In the genomic region with DNA sequence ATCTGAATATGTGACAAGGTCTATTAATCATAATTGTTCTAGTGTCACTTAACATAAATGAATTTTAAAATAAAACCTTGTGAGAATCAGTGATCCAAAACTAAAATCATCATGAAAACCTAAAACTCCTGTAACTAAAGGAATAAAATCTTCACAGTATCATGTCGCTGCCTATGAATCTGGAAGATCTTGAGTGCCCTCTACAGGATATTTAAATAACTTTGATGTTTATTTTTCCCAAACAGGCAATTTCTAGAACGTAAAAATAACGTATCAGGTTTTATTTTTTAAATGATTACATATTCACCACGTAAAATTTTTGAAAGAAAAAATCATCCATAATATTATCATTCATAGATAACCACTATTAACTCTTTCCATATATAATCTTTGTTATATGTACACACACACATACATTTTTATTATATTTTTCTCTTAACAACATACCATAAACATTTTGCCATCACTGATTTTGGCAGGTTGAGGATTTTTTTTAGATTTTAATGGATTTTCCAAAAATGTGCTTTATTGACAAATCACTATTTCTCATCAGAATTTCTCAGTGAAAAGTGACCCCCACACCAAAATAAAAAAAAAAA, we compare ENCODE assay signal across 9 cellular contexts.
DNase-seq lines count a peak whose midpoint lies in the region; ATAC-seq, FAIRE-seq and TF ChIP-seq lines count a peak whose summit lies in the region.
"Had no signal": no experiment of that assay in that cellular context is flagged by ENCODE, and none has a peak within 500 bp of the region (broad histone marks: within the 10 kb centered on the region; RNA-seq: fewer than 3 reads in every experiment).

No MANE protein-coding gene starts in this region.

- TF ChIP-seq EP300 in A549 (IDR thresholded peaks at IDR 0.05) (no peak), GM12878 (IDR thresholded peaks at IDR 0.05; ENCODE audit: borderline replicate concordance in 1 of 2, control insufficient read depth in 1 of 2, low read depth in 2 of 2, low read length in 2 of 2) (no peak)

- intact Hi-C loops in GM12878 (cut with micrococcal nuclease; ENCODE audit: unreplicated experiment): loop anchor here (2.0 to 5.0 kb wide), 5 partner anchors 172 to 539 kb away; a partner anchor contains a TSS

- no peaks in the 10 kb centered on the region for H3K36me3 ChIP-seq in GM12878 (ENCODE audit: control insufficient read depth in 2 of 2, insufficient read depth in 2 of 2, low read length in 1 of 2)

- no peak for TF ChIP-seq POLR2A in A549 (IDR thresholded peaks at IDR 0.05; ENCODE audit: low read length)
- TF ChIP-seq POLR2A in GM12878 (IDR thresholded peaks at IDR 0.05; ENCODE audit: low read depth, low read length): no peak

- in situ Hi-C loops in GM12878 (cut with MboI): loop anchor here (10.0 kb wide), 1 partner anchor 449 kb away; no protein-coding TSS in a partner anchor

- H3K27me3 ChIP-seq in GM12878 (replicated peaks in 1 of 2; ENCODE audit: control insufficient read depth in 2 of 2, insufficient read depth in 2 of 2, low read length in 1 of 2): no peaks in the 10 kb centered on the region

- no peaks in the 10 kb centered on the region for H4K20me1 ChIP-seq in GM12878 (ENCODE audit: control insufficient read depth, insufficient read depth)

- H3K4me2 ChIP-seq in A549 (no peak overlapping the region), GM12878 (ENCODE audit: control insufficient read depth, insufficient read depth) (no peak overlapping the region)

- H3K9ac ChIP-seq in GM12878 (ENCODE audit: control insufficient read depth, insufficient read depth, low read length): no peak overlapping the region

- TF ChIP-seq CTCF in A549 (IDR thresholded peaks at IDR 0.05): peak; percentile 52
- TF ChIP-seq CTCF in GM12872 (IDR thresholded peaks at IDR 0.05; ENCODE audit: insufficient read depth, low read depth, low read length): peak; percentile 30; the same call in 1 of the 3 replicates
- TF ChIP-seq CTCF in GM12878 (IDR thresholded peaks at IDR 0.05 in 2 of 3, conservative IDR thresholded peaks at IDR 0.05 in 1 of 3; ENCODE audit: control insufficient read depth in 2 of 3, extremely low read depth in 1 of 3, insufficient read depth in 1 of 3, low read depth in 3 of 3, low read length in 3 of 3): peak; percentile 19 to 59 (median 37); a peak in 4 of 6 replicates

- ATAC-seq in A549 (no peak), GM12878 (peak; percentile 44; the same call in 2 of the 3 replicates), left lobe of liver (peak; percentile 64), HG03175 (IDR thresholded peaks at IDR 0.05; ENCODE audit: unreplicated experiment) (no peak)
- no peak for ATAC-seq in activated CD4-positive, CD25-positive, alpha-beta regulatory T cell treated with anti-CD3 and anti-CD28 coated beads, Interleukin-2, amount 50 U/mL, for 24 hours

- CTCF ChIA-PET in A549 (lab: Yijun Ruan, JAX) (interaction anchor here (0.9 to 1.2 kb wide), 3 partner anchors 9 to 539 kb away, joined by 3 to 5 read pairs (median 4); no protein-coding TSS in a partner anchor), GM12878 (lab: Yijun Ruan, JAX) (interaction anchor here (0.6 to 3.4 kb wide), 31 partner anchors 9 to 1055 kb away, joined by 3 to 26 read pairs (median 5); a partner anchor contains a TSS)

- no peak overlapping the region for H3K4me3 ChIP-seq in A549
- no peak overlapping the region for H3K4me3 ChIP-seq in GM12878

- WGBS in A549 (ENCODE audit: missing lambda C conversion rate): under 1% methylated on average over 4 of the region's 4 CpGs
- WGBS in GM12878 (ENCODE audit: insufficient coverage, insufficient replicate concordance, low lambda C conversion rate, missing lambda C conversion rate): 0% methylated on average over 4 of the region's 4 CpGs

- H3K27ac ChIP-seq in A549 (no peak overlapping the region), GM12878 (ENCODE audit: control insufficient read depth, insufficient read depth) (no peak overlapping the region)

- TF ChIP-seq RAD21 in A549 (conservative IDR thresholded peaks at IDR 0.05 in 1 of 2, IDR thresholded peaks at IDR 0.05 in 1 of 2) (peak; percentile 59 to 66), GM12878 (IDR thresholded peaks at IDR 0.05; ENCODE audit: insufficient read depth, low read depth, low read length) (peak; percentile 83)

- SMC1A ChIA-PET in GM12878 (lab: Charles Lee; ENCODE audit: uncharacterized antibody, unreplicated experiment): interaction anchor here (0.9 to 2.1 kb wide), 15 partner anchors 8 to 536 kb away, joined by 3 to 10 read pairs (median 4); no protein-coding TSS in a partner anchor

- H3K4me1 ChIP-seq in A549 (no peaks in the 10 kb centered on the region), GM12878 (ENCODE audit: control insufficient read depth, insufficient read depth, low read length) (no peaks in the 10 kb centered on the region)

- FAIRE-seq in A549 (lab: Jason Lieb, UNC) (no peak), GM12878 (lab: Jason Lieb, UNC) (peak; percentile 52)

- H3K9me3 ChIP-seq in A549: no peaks in the 10 kb centered on the region
- no peaks in the 10 kb centered on the region for H3K9me3 ChIP-seq in GM12878 (replicated peaks; ENCODE audit: control insufficient read depth, insufficient read depth, low read length)

- POLR2A ChIA-PET in A549 (lab: Yijun Ruan, JAX) (no interaction called here), GM12878 (lab: Charles Lee) (interaction anchor here (1.4 kb wide), 1 partner anchor 109 kb away, joined by 4 read pairs; no protein-coding TSS in a partner anchor)

- no peaks in the 10 kb centered on the region for H3K79me2 ChIP-seq in GM12878 (ENCODE audit: control insufficient read depth, insufficient read depth, low read length)

- H2AFZ ChIP-seq in GM12878 (ENCODE audit: control insufficient read depth, low read depth, low read length): no peak overlapping the region

- RAD21 ChIA-PET in GM12878 (lab: Charles Lee; ENCODE audit: unreplicated experiment): interaction anchor here (0.9 to 2.5 kb wide), 12 partner anchors 10 to 452 kb away, joined by 3 to 14 read pairs (median 5); a partner anchor contains a TSS

- BruUV-seq in GM12878 (replicated peaks; lab: Mats Ljungman, UMichigan): no TSS peak

- DNase-seq in A549 (ENCODE audit: low read depth in 1 of 2, low spot score in 1 of 2): peak; percentile 1 to 3
- peak; percentile 21 for DNase-seq in NCI-H146 (lab: John Stamatoyannopoulos, UW)
- DNase-seq in GM12878 (ENCODE audit: low read depth, low spot score): no peak
- DNase-seq in left lobe of liver (ENCODE audit: low spot score): no peak
- DNase-seq in activated T-cell treated with anti-CD3 and anti-CD28 coated beads, Interleukin-2, amount 50 U/mL, for 48 hours: no peak
- DNase-seq: stimulated activated naive B cell treated with anti-CD40 and anti-IgM and Interleukin-4, amounts not matched to agents 10 μg/mL and 1 μg/mL and 100 μg/mL, for 72 hours had no signal

TF ChIP-seq in A549, 52 proteins besides CTCF, POLR2A, EP300 and RAD21 (continues in another document):
- TF ChIP-seq KDM1A (IDR thresholded peaks at IDR 0.05; ENCODE audit: low read depth) (no peak), ZNF302 (CRISPR knock-in tag; IDR thresholded peaks at IDR 0.05) (no peak), NR3C1 (IDR thresholded peaks at IDR 0.05) (no peak), ZFP36 (IDR thresholded peaks at IDR 0.05; ENCODE audit: borderline replicate concordance, partially characterized antibody) (no peak), GATA3 (IDR thresholded peaks at IDR 0.05; ENCODE audit: borderline replicate concordance) (no peak), SMC3 (IDR thresholded peaks at IDR 0.05) (no peak; the same call in 2 of the 3 replicates)
- TF ChIP-seq, protein P1, sequence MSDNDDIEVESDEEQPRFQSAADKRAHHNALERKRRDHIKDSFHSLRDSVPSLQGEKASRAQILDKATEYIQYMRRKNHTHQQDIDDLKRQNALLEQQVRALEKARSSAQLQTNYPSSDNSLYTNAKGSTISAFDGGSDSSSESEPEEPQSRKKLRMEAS (IDR thresholded peaks at IDR 0.05): no peak
- TF ChIP-seq, protein P2, sequence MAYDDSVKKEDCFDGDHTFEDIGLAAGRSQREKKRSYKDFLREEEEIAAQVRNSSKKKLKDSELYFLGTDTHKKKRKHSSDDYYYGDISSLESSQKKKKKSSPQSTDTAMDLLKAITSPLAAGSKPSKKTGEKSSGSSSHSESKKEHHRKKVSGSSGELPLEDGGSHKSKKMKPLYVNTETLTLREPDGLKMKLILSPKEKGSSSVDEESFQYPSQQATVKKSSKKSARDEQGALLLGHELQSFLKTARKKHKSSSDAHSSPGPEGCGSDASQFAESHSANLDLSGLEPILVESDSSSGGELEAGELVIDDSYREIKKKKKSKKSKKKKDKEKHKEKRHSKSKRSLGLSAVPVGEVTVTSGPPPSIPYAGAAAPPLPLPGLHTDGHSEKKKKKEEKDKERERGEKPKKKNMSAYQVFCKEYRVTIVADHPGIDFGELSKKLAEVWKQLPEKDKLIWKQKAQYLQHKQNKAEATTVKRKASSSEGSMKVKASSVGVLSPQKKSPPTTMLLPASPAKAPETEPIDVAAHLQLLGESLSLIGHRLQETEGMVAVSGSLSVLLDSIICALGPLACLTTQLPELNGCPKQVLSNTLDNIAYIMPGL (CRISPR knock-in tag; IDR thresholded peaks at IDR 0.05; ENCODE audit: borderline replicate concordance): no peak

TF ChIP-seq in GM12878, 131 proteins besides CTCF, POLR2A, EP300 and RAD21 (continues in another document):
- no peak for TF ChIP-seq CHD4 (IDR thresholded peaks at IDR 0.05)

Comparison
In these comparisons a context has a peak if more than half of its experiments do, and no peak if none do; other contexts are left out.
1. ATAC-seq: peak in GM12878 (single experiment) and left lobe of liver (single experiment); none in A549 (0 of 2), activated CD4-positive, CD25-positive, alpha-beta regulatory T cell treated with anti-CD3 and anti-CD28 coated beads, Interleukin-2, amount 50 U/mL, for 24 hours (0 of 2) and HG03175 (single experiment).
2. DNase-seq: peak in A549 (2 of 2) and NCI-H146 (single experiment); none in GM12878 (single experiment), left lobe of liver (single experiment) and activated T-cell treated with anti-CD3 and anti-CD28 coated beads, Interleukin-2, amount 50 U/mL, for 48 hours (0 of 2).
3. Peak in every context shown above with its lines, with median percentiles within 50 percentile points of each other: CTCF ChIP-seq.